In genomic region chr11:61446211-61446651, GRCh38 we compare ENCODE assay signal across 8 cellular contexts. TPM values are rescaled to one million over a fixed set of nuclear protein-coding genes. Genes with fewer than 3 reads are reported as not detected.
A peak's percentile ranks its signal among the peaks of the same experiment; 100 is the strongest.
DNase-seq lines count a peak whose midpoint lies in the region; ATAC-seq, FAIRE-seq and TF ChIP-seq lines count a peak whose summit lies in the region.

No MANE protein-coding gene starts in this region.

- peaks cover 48% of the 10 kb centered on the region for H3K36me3 ChIP-seq in left ventricle myocardium inferior

- H3K4me3 ChIP-seq in left ventricle myocardium inferior, result no peak overlapping the region

- H3K4me1 ChIP-seq in left ventricle myocardium inferior, result peaks cover 63% of the 10 kb centered on the region

- no peaks in the 10 kb centered on the region for H3K27me3 Mint-ChIP-seq in T-cell

- peak; percentile 84 for DNase-seq in CD1c-positive myeloid dendritic cell (ENCODE audit: extremely low spot score)
- peak; percentile 39 for DNase-seq in NCI-H1417 treated with DMSO at 0.1 percent for 48 hours (lab: John Stamatoyannopoulos, UW)
- DNase-seq in T-cell, result peak; percentile 29 to 72 (median 60)
- peak; percentile 92 for DNase-seq in amniotic stem cell (lab: John Stamatoyannopoulos, UW)
- peak; percentile 91 for DNase-seq in left ventricle myocardium inferior
- DNase-seq in pulmonary artery endothelial cell (ENCODE audit: low read depth, low spot score), result peak; percentile 73
- DNase-seq in urothelium cell line (ENCODE audit: low spot score), result peak; percentile 88

- TF ChIP-seq CTCF in left ventricle myocardium inferior (IDR thresholded peaks at IDR 0.05; ENCODE audit: borderline replicate concordance), result peak; percentile 89

- H3K27ac Mint-ChIP-seq in T-cell, result peak overlapping the region in 1 of 2 donors; percentile 22

- no peaks in the 10 kb centered on the region for H3K9me3 ChIP-seq in left ventricle myocardium inferior (replicated peaks)

- ATAC-seq in GM21723 (IDR thresholded peaks at IDR 0.05; ENCODE audit: unreplicated experiment) (peak; percentile 56), T-cell (replicated peaks in 1 of 4) (peak; percentile 74 to 93 (median 82))

- peak; percentile 70 for FAIRE-seq in urothelium cell line (lab: Jason Lieb, UNC)

- peaks cover 52% of the 10 kb centered on the region for H3K36me3 Mint-ChIP-seq in T-cell

- no peak overlapping the region for H3K4me3 Mint-ChIP-seq in T-cell

- no peaks in the 10 kb centered on the region for H3K9me3 Mint-ChIP-seq in T-cell

- CTCF ChIA-PET in T-cell (lab: Charles Lee), result interaction anchor here in 1 of 2 donors (2.6 kb wide), 1 partner anchor 71 kb away, joined by 9 read pairs; no protein-coding TSS in a partner anchor

- H3K4me1 Mint-ChIP-seq in T-cell, result peaks cover 10 to 27% (median 20%) of the 10 kb centered on the region in 3 donors

- no peaks in the 10 kb centered on the region for H3K27me3 ChIP-seq in left ventricle myocardium inferior (ENCODE audit: low read depth)

- H3K27ac ChIP-seq in left ventricle myocardium inferior (replicated peaks), result peak overlapping the region; percentile 89

- intact Hi-C loops in left ventricle myocardium inferior (cut with micrococcal nuclease), result loop anchor here (10.0 kb wide), 1 partner anchor 69 kb away; no protein-coding TSS in a partner anchor

- POLR2A ChIA-PET in T-cell (lab: Charles Lee), result no interaction called here

RNA-seq across cellular contexts. Expression of gene SDHAF2, which starts 16.3 kb away (rescaled TPM):
- total RNA-seq in T-cell (10 to 100 TPM; 36.2 to 60.7 (median 56.4) TPM), left ventricle myocardium inferior (38.1 TPM), pulmonary artery endothelial cell (33.7 and 44.0 TPM in 2 replicates)

RNA-seq across cellular contexts. Expression of gene CPSF7, which starts 16.5 kb away (rescaled TPM):
- total RNA-seq in T-cell, result 100 to 1,000 TPM; 104 to 144 (median 117) TPM
- 39.9 TPM for total RNA-seq in left ventricle myocardium inferior
- total RNA-seq in pulmonary artery endothelial cell, result 13.0 and 16.4 TPM in 2 replicates

RNA-seq across cellular contexts. Expression of gene TMEM216, which starts 53.8 kb away (rescaled TPM):
- total RNA-seq in T-cell, result 10 to 100 TPM in 3 of 5 donors, 1 to 10 TPM in 2; 5.3 to 16.9 (median 12.5) TPM
- total RNA-seq in left ventricle myocardium inferior, result 4.9 TPM
- 8.6 and 9.0 TPM in 2 replicates for total RNA-seq in pulmonary artery endothelial cell

Comparison
In these comparisons a context has a peak if more than half of its experiments do, and no peak if none do; other contexts are left out.
1. DNase-seq: peak in every context shown above with its lines; median percentile 92 in amniotic stem cell; 91 in left ventricle myocardium inferior; 88 in urothelium cell line; 84 in CD1c-positive myeloid dendritic cell; 73 in pulmonary artery endothelial cell; 60 in T-cell; 39 in NCI-H1417 treated with DMSO at 0.1 percent for 48 hours.